Comparison of ENCODE assay signal across 8 cellular contexts in the genomic region with DNA sequence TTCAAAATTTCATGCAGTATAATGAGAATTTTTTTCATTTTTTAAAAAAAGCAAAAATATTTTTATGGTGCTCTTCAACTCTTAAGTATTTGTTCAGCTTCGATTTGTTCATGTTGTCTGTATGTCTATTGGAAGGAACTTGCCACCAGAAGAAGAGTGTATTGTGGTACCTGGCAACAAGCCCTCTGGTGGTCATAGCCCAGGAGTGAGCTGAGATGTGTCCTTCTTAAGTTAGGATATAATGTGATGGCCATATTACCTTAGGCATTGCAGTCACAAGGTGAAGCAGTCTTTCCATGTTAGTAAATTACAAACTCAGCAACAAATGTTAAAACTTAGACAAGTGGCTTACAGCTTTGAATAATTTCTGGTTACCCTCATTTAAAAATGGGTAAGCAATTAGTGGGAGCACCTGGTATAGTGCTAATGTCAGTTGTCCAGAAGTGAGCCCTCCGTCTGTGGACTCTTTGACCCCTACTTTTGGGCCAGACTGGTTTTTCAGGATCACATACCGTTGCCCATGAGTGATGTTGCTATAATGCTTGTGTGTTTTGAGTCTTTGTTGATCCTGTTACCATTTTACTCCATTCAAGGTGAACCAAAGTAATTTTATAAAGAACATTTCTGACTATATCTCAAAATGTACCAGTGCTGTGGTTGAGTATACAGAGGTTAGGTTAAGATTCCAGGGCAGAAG. TPM values are rescaled to one million over a fixed set of nuclear protein-coding genes. Genes with fewer than 3 reads are reported as not detected.
DNase-seq lines count a peak whose midpoint lies in the region; ATAC-seq and TF ChIP-seq lines count a peak whose summit lies in the region.

No MANE protein-coding gene starts in this region.

- H3K4me1 ChIP-seq in mammary epithelial cell (ENCODE audit: insufficient read depth, low read length) (peaks cover 53% of the 10 kb centered on the region), upper lobe of left lung (peaks cover 8 to 31% (median 18%) of the 10 kb centered on the region in 4 donors)

- H3K4me2 ChIP-seq in mammary epithelial cell (ENCODE audit: insufficient read depth, low read depth, low read length) = peak overlapping the region; percentile 7

- BruUV-seq in mammary epithelial cell (replicated peaks; lab: Mats Ljungman, UMichigan) = no TSS peak

- CTCF ChIA-PET in mammary epithelial cell (lab: Charles Lee; ENCODE audit: low non-redundant PET) = no interaction called here

- in situ Hi-C loops in mammary epithelial cell (cut with MboI; ENCODE audit: low sequenced_read_pairs in 2 of 2) = no loop called here

- H3K4me3 ChIP-seq in AG09309 (ENCODE audit: control insufficient read depth, low read depth, low read length) (no peak overlapping the region), mammary epithelial cell (replicated peaks in 1 of 3; ENCODE audit: insufficient read depth in 1 of 3, low read depth in 2 of 3, low read length in 3 of 3) (no peak overlapping the region), upper lobe of left lung (no peak overlapping the region)

- dilution Hi-C loops in mammary epithelial cell (cut with HindIII; ENCODE audit: low sequenced_read_pairs) = loop anchor here (5.0 kb wide), 1 partner anchor 40 kb away; no protein-coding TSS in a partner anchor

- TF ChIP-seq POLR2A in upper lobe of left lung (IDR thresholded peaks at IDR 0.05) = no peak
- TF ChIP-seq POLR2A in erythroblast (IDR thresholded peaks at IDR 0.05; ENCODE audit: low read length) = no peak

- no peaks in the 10 kb centered on the region for H4K20me1 ChIP-seq in mammary epithelial cell (ENCODE audit: insufficient read depth, low read length)

- 85% methylated on average over 3 of the region's 3 CpGs for WGBS in mammary epithelial cell (ENCODE audit: low coverage, missing lambda C conversion rate)
- 59 to 78% methylated on average over 3 of the region's 3 CpGs for WGBS in upper lobe of left lung, 2 donors

- peaks cover 87% of the 10 kb centered on the region for H3K79me2 ChIP-seq in mammary epithelial cell (ENCODE audit: insufficient read depth, low read length)

- no peak overlapping the region for H3K9ac ChIP-seq in mammary epithelial cell (ENCODE audit: insufficient read depth, low read length)

- ATAC-seq in GM18498 (IDR thresholded peaks at IDR 0.05; ENCODE audit: unreplicated experiment) (peak; percentile 79), HG03354 (IDR thresholded peaks at IDR 0.05; ENCODE audit: poor library complexity, severe bottlenecking, unreplicated experiment) (peak; percentile 83), upper lobe of left lung (ENCODE audit: low FRiP score in 2 of 2) (no peak)

- H3K27ac ChIP-seq in mammary epithelial cell (ENCODE audit: insufficient read depth, low read depth, low read length) (peak overlapping the region; percentile 97), upper lobe of left lung (peak overlapping the region in 3 of 4 donors; percentile 1 to 13 (median 4))

- H3K36me3 ChIP-seq in mammary epithelial cell (ENCODE audit: insufficient read depth, low read length) (peaks cover 12% of the 10 kb centered on the region), upper lobe of left lung (peaks cover 0 to 2% (median 0%) of the 10 kb centered on the region in 4 donors)

- TF ChIP-seq EP300 in upper lobe of left lung (IDR thresholded peaks at IDR 0.05) = no peak

- intact Hi-C loops in mammary epithelial cell (cut with micrococcal nuclease) = loop anchor here (5.0 kb wide), 1 partner anchor 135 kb away; no protein-coding TSS in a partner anchor

- H3K27me3 ChIP-seq in mammary epithelial cell (ENCODE audit: insufficient read depth, low read length) (no peaks in the 10 kb centered on the region), upper lobe of left lung (no peaks in the 10 kb centered on the region)

- DNase-seq in AG09309 (ENCODE audit: low read depth) (no peak), mammary epithelial cell (peak; percentile 37), upper lobe of left lung (no peak), erythroblast (lab: John Stamatoyannopoulos, UW) (no peak), HK-2 (ENCODE audit: unreplicated experiment) (no peak), NCI-H2107 (lab: John Stamatoyannopoulos, UW) (no peak)

- TF ChIP-seq CTCF in AG09309 (IDR thresholded peaks at IDR 0.05; ENCODE audit: control insufficient read depth, insufficient read depth, low read depth, low read length, missing control alignments) = peak; percentile 28
- TF ChIP-seq CTCF in mammary epithelial cell (conservative IDR thresholded peaks at IDR 0.05 in 1 of 2, IDR thresholded peaks at IDR 0.05 in 1 of 2; ENCODE audit: extremely low read depth in 1 of 2, insufficient read depth in 1 of 2, low read depth in 1 of 2, low read length in 2 of 2) = peak; percentile 39 to 54
- TF ChIP-seq CTCF in upper lobe of left lung (IDR thresholded peaks at IDR 0.05) = no peak

- no peak overlapping the region for H2AFZ ChIP-seq in mammary epithelial cell (ENCODE audit: low read depth, low read length)

- H3K9me3 ChIP-seq in mammary epithelial cell (replicated peaks; ENCODE audit: insufficient read depth, low read length) (no peaks in the 10 kb centered on the region), upper lobe of left lung (no peaks in the 10 kb centered on the region)

RNA-seq across cellular contexts. Expression of a gene that starts 57.4 kb away (rescaled TPM):
- total RNA-seq in mammary epithelial cell = 100 to 1,000 TPM; 165 to 435 TPM
- 128 TPM for polyA plus RNA-seq in mammary epithelial cell
- polyA minus RNA-seq in mammary epithelial cell = 202 TPM
- 100 to 1,000 TPM; 112 to 311 (median 137) TPM for total RNA-seq in upper lobe of left lung

Comparison
In these comparisons a context has a peak if more than half of its experiments do, and no peak if none do; other contexts are left out.
1. CTCF ChIP-seq: peak in AG09309 (single experiment) and mammary epithelial cell (2 of 2); none in upper lobe of left lung (0 of 6).
2. ATAC-seq: peak in GM18498 (single experiment) and HG03354 (single experiment); none in upper lobe of left lung (0 of 2).